15 cellular contexts compared by ENCODE assay signal in genomic region chr13:35499131-35500051, GRCh38. TPM values are rescaled to one million over a fixed set of nuclear protein-coding genes. Genes with fewer than 3 reads are reported as not detected.
A peak's percentile ranks its signal among the peaks of the same experiment; 100 is the strongest.
DNase-seq lines count a peak whose midpoint lies in the region; ATAC-seq and TF ChIP-seq lines count a peak whose summit lies in the region.
"Had no signal": no experiment of that assay in that cellular context is flagged by ENCODE, and none has a peak within 500 bp of the region (broad histone marks: within the 10 kb centered on the region; RNA-seq: fewer than 3 reads in every experiment).

No MANE protein-coding gene starts in this region.

- H3K27me3 ChIP-seq in lower lobe of right lung (ENCODE audit: low read depth): no peaks in the 10 kb centered on the region
- H3K27me3 ChIP-seq: uterus had no signal

- ATAC-seq in lower lobe of right lung: peak; percentile 70 to 81
- ATAC-seq in GM21526 (IDR thresholded peaks at IDR 0.05; ENCODE audit: low FRiP score, unreplicated experiment): no peak
- no peak for ATAC-seq in GM18873 (IDR thresholded peaks at IDR 0.05; ENCODE audit: low FRiP score, unreplicated experiment)
- no peak for ATAC-seq in HG03521 (IDR thresholded peaks at IDR 0.05; ENCODE audit: unreplicated experiment)
- ATAC-seq: activated T-cell treated with anti-CD3 and anti-CD28 coated beads, Interleukin-2, amount 50 U/mL, for 4 hours; Panc1; T-helper 17 cell had no signal

- peaks cover 6% of the 10 kb centered on the region for H3K4me1 ChIP-seq in lower lobe of right lung
- H3K4me1 ChIP-seq: uterus had no signal

- no peaks in the 10 kb centered on the region for H3K36me3 ChIP-seq in lower lobe of right lung
- H3K36me3 ChIP-seq: uterus had no signal

- H3K4me3 ChIP-seq in lower lobe of right lung: no peak overlapping the region
- H3K4me3 ChIP-seq: uterus had no signal

- peak; percentile 97 for DNase-seq in DMS53 treated with DMSO at 0.1 percent for 48 hours (lab: John Stamatoyannopoulos, UW; ENCODE audit: unreplicated experiment)
- DNase-seq in NCI-H1930 (lab: John Stamatoyannopoulos, UW): peak; percentile 91 to 94
- DNase-seq in NCI-H748 (lab: John Stamatoyannopoulos, UW; ENCODE audit: unreplicated experiment): peak; percentile 98
- no peak for DNase-seq in lower lobe of right lung
- DNase-seq in glomerular visceral epithelial cell (ENCODE audit: extremely low spot score): no peak
- DNase-seq: activated CD4-positive, alpha-beta T cell treated with anti-CD3 and anti-CD28 coated beads, Interleukin-2, amount 10 ng/mL, durations not matched to agents 7 days and 5 days; activated T-cell treated with anti-CD3 and anti-CD28 coated beads, Interleukin-2, amount 50 U/mL, for 4 hours; amygdala; T-helper 17 cell; uterus had no signal

- no peak for TF ChIP-seq CTCF in lower lobe of right lung (IDR thresholded peaks at IDR 0.05)

- peaks cover 6% of the 10 kb centered on the region for H3K9me3 ChIP-seq in lower lobe of right lung
- H3K9me3 ChIP-seq: uterus had no signal

- H3K27ac ChIP-seq in lower lobe of right lung: no peak overlapping the region
- H3K27ac ChIP-seq: uterus had no signal

- intact Hi-C loops in lower lobe of right lung (cut with DNase I): no loop called here

RNA-seq across cellular contexts. Expression of gene MAB21L1, which starts 22.9 kb away (rescaled TPM):
- total RNA-seq in lower lobe of right lung: 0.21 TPM
- total RNA-seq: activated CD4-positive, alpha-beta T cell treated with anti-CD3 and anti-CD28 coated beads, Interleukin-2, amount 10 ng/mL, durations not matched to agents 7 days and 5 days; activated T-cell treated with anti-CD3 and anti-CD28 coated beads, Interleukin-2, amount 50 U/mL, for 4 hours; mononuclear cell; T-helper 17 cell had no signal

Comparison
In these comparisons a context has a peak if more than half of its experiments do, and no peak if none do; other contexts are left out.
1. DNase-seq: peak in DMS53 treated with DMSO at 0.1 percent for 48 hours (single experiment), NCI-H1930 (2 of 2) and NCI-H748 (single experiment); none in lower lobe of right lung (single experiment) and glomerular visceral epithelial cell (single experiment).
2. ATAC-seq: peak in lower lobe of right lung (2 of 2); none in GM21526 (single experiment), GM18873 (single experiment) and HG03521 (single experiment).